8 cellular contexts compared by ENCODE assay signal in genomic region chr16:31032736-31033708, GRCh38. TPM values are rescaled to one million over a fixed set of nuclear protein-coding genes. Genes with fewer than 3 reads are reported as not detected.
DNase-seq lines count a peak whose midpoint lies in the region; ATAC-seq and TF ChIP-seq lines count a peak whose summit lies in the region.

STX4 (plus strand) TSS chr16:31033558; CDS start chr16:31033806, 248 bp downstream.

- no peaks in the 10 kb centered on the region for H3K79me2 ChIP-seq in SU-DHL-6 (ENCODE audit: insufficient read depth, low read length)

- H3K4me2 ChIP-seq in SU-DHL-6 (ENCODE audit: low read depth, low read length, poor library complexity, severe bottlenecking), result peak within 1 kb of the TSS; percentile 69

- POLR2A ChIA-PET in GM10248 (lab: Yijun Ruan, JAX), result interaction anchor here (0.7 to 1.0 kb wide), 2 partner anchors 41 to 131 kb away, joined by 3 to 4 read pairs; partner anchors contain the start of genes ZNF646 and ZNF668
- POLR2A ChIA-PET in activated naive CD8-positive, alpha-beta T cell treated with anti-CD3 and anti-CD28 coated beads, Interleukin-2, amount 10 ng/mL, durations not matched to agents 7 days and 5 days (lab: Charles Lee), result interaction anchor here (1.8 to 3.6 kb wide), 2 partner anchors 41 to 147 kb away, joined by 7 to 23 read pairs; partner anchors contain the start of genes FUS, ZNF646 and ZNF668

- H3K9me2 ChIP-seq in SU-DHL-6 (replicated peaks; ENCODE audit: insufficient read depth, low read length), result no peaks in the 10 kb centered on the region

- peaks cover 22% of the 10 kb centered on the region for H3K4me1 Mint-ChIP-seq in activated naive CD8-positive, alpha-beta T cell treated with anti-CD3 and anti-CD28 coated beads, Interleukin-2, amount 10 ng/mL, durations not matched to agents 7 days and 5 days

- peak within 1 kb of the TSS; percentile 53 for H3K27ac ChIP-seq in SU-DHL-6 (ENCODE audit: low read depth, low read length)
- H3K27ac ChIP-seq in ovary, result peak within 1 kb of the TSS; percentile 86 to 97
- H3K27ac ChIP-seq in thyroid gland, result peak within 1 kb of the TSS; percentile 91 to 95 (median 95)

- peaks cover 7% of the 10 kb centered on the region for H3K36me3 Mint-ChIP-seq in activated naive CD8-positive, alpha-beta T cell treated with anti-CD3 and anti-CD28 coated beads, Interleukin-2, amount 10 ng/mL, durations not matched to agents 7 days and 5 days

- H3K9me3 ChIP-seq in SU-DHL-6 (ENCODE audit: insufficient read depth, low read length), result no peaks in the 10 kb centered on the region
- no peaks in the 10 kb centered on the region for H3K9me3 ChIP-seq in ovary
- H3K9me3 ChIP-seq in thyroid gland, result no peaks in the 10 kb centered on the region

- peak within 1 kb of the TSS; percentile 65 for H3K9ac ChIP-seq in SU-DHL-6 (ENCODE audit: low read length)

- 0 to 1% (median 0%) methylated on average over 64 to 75 of the region's 75 CpGs for WGBS in ovary, 3 donors
- WGBS in thyroid gland, 2 donors, result 1 to 2% methylated on average over 26 to 28 of the region's 75 CpGs

- peak within 1 kb of the TSS; percentile 79 for H2AFZ ChIP-seq in SU-DHL-6 (ENCODE audit: low read depth, low read length, severe bottlenecking)

- H3K4me1 ChIP-seq in ovary (ENCODE audit: insufficient read depth), result peaks cover 6% of the 10 kb centered on the region
- H3K4me1 ChIP-seq in thyroid gland, result peaks cover 11 to 12% of the 10 kb centered on the region in 2 donors

- H3F3A ChIP-seq in SU-DHL-6 (ENCODE audit: insufficient read depth), result peaks cover 10% of the 10 kb centered on the region

- CTCF ChIA-PET in GM10248 (lab: Yijun Ruan, JAX), result interaction anchor here (0.8 to 1.5 kb wide), 4 partner anchors 47 to 110 kb away, joined by 3 to 4 read pairs (median 3); partner anchors contain the start of gene HSD3B7

- H3K4me3 ChIP-seq in SU-DHL-6 (ENCODE audit: insufficient read depth, low read length, poor library complexity, severe bottlenecking) (peak within 1 kb of the TSS; percentile 92), ovary (peak within 1 kb of the TSS; percentile 76), thyroid gland (replicated peaks in 1 of 3) (peak within 1 kb of the TSS; percentile 50 to 100 (median 89))

- no peaks in the 10 kb centered on the region for H4K20me1 ChIP-seq in SU-DHL-6 (ENCODE audit: low read depth, low read length)

- intact Hi-C loops in head of caudate nucleus (cut with DNase I), result loop anchor here (5.0 to 10.0 kb wide), 2 partner anchors 39 to 48 kb away; partner anchors contain the start of genes HSD3B7, ZNF646 and ZNF668
- intact Hi-C loops in ovary (cut with DNase I), result loop anchor here in 1 of 4 donors (10.0 kb wide), 1 partner anchor 48 kb away; the partner anchor contains the start of gene HSD3B7
- intact Hi-C loops in thyroid gland (cut with DNase I), result no loop called here

- DNase-seq in GM10248 (ENCODE audit: extremely low spot score), result peak; percentile 96
- peak; percentile 91 for DNase-seq in NCI-H1105 treated with DMSO at 0.1 percent for 48 hours (lab: John Stamatoyannopoulos, UW)
- DNase-seq in activated naive CD8-positive, alpha-beta T cell treated with anti-CD3 and anti-CD28 coated beads, Interleukin-2, amount 10 ng/mL, durations not matched to agents 7 days and 5 days, result peak; percentile 94
- DNase-seq in head of caudate nucleus, result peak; percentile 95 to 100 (median 98)
- peak; percentile 98 to 99 (median 98) for DNase-seq in ovary
- DNase-seq in thyroid gland, result peak; percentile 97 to 98

- peak; percentile 78 for ATAC-seq in HG02642 (IDR thresholded peaks at IDR 0.05; ENCODE audit: poor library complexity, unreplicated experiment)
- ATAC-seq in activated naive CD8-positive, alpha-beta T cell treated with anti-CD3 and anti-CD28 coated beads, Interleukin-2, amount 10 ng/mL, durations not matched to agents 7 days and 5 days (ENCODE audit: low read depth), result peak; percentile 80

- no peaks in the 10 kb centered on the region for H3K27me3 Mint-ChIP-seq in activated naive CD8-positive, alpha-beta T cell treated with anti-CD3 and anti-CD28 coated beads, Interleukin-2, amount 10 ng/mL, durations not matched to agents 7 days and 5 days

- no peaks in the 10 kb centered on the region for H3K36me3 ChIP-seq in SU-DHL-6 (ENCODE audit: low read length)
- no peaks in the 10 kb centered on the region for H3K36me3 ChIP-seq in ovary
- peaks cover 4% of the 10 kb centered on the region in 2 donors for H3K36me3 ChIP-seq in thyroid gland

- peak; percentile 62 for TF ChIP-seq POLR2A in ovary (IDR thresholded peaks at IDR 0.05)
- peak in 1 of 2 donors; percentile 68 for TF ChIP-seq POLR2A in thyroid gland (IDR thresholded peaks at IDR 0.05)

- peak within 1 kb of the TSS; percentile 99 for H3K4me3 Mint-ChIP-seq in activated naive CD8-positive, alpha-beta T cell treated with anti-CD3 and anti-CD28 coated beads, Interleukin-2, amount 10 ng/mL, durations not matched to agents 7 days and 5 days

- no peaks in the 10 kb centered on the region for H3K27me3 ChIP-seq in SU-DHL-6 (ENCODE audit: low read length)
- H3K27me3 ChIP-seq in ovary, result no peaks in the 10 kb centered on the region
- H3K27me3 ChIP-seq in thyroid gland, result no peaks in the 10 kb centered on the region

- H3K9me3 Mint-ChIP-seq in activated naive CD8-positive, alpha-beta T cell treated with anti-CD3 and anti-CD28 coated beads, Interleukin-2, amount 10 ng/mL, durations not matched to agents 7 days and 5 days, result no peaks in the 10 kb centered on the region

- peak; percentile 83 for TF ChIP-seq EP300 in ovary (IDR thresholded peaks at IDR 0.05)

- TF ChIP-seq CTCF in GM10248 (IDR thresholded peaks at IDR 0.05; ENCODE audit: control extremely low read depth, extremely low read depth, low read depth, missing control alignments), result no peak
- no peak for TF ChIP-seq CTCF in SU-DHL-6 (IDR thresholded peaks at IDR 0.05; ENCODE audit: insufficient read depth, low read length, poor library complexity, severe bottlenecking)
- TF ChIP-seq CTCF in ovary (IDR thresholded peaks at IDR 0.05), result peak in 1 of 3 donors; percentile 11
- peak in 3 of 6 experiments; percentile 5 to 28 (median 20) for TF ChIP-seq CTCF in thyroid gland (IDR thresholded peaks at IDR 0.05)

- H3K27ac Mint-ChIP-seq in activated naive CD8-positive, alpha-beta T cell treated with anti-CD3 and anti-CD28 coated beads, Interleukin-2, amount 10 ng/mL, durations not matched to agents 7 days and 5 days, result peak within 1 kb of the TSS; percentile 97

RNA-seq across cellular contexts. Expression of gene STX4, which starts in this region (rescaled TPM):
- 10 to 100 TPM; 82.8 to 84.8 TPM for total RNA-seq in activated naive CD8-positive, alpha-beta T cell treated with anti-CD3 and anti-CD28 coated beads, Interleukin-2, amount 10 ng/mL, durations not matched to agents 7 days and 5 days
- total RNA-seq in ovary (10 to 100 TPM; 26.2 to 73.8 (median 59.2) TPM), thyroid gland (10 to 100 TPM; 26.8 to 47.6 (median 39.9) TPM)
- 10 to 100 TPM; 34.4 to 53.7 TPM for polyA plus RNA-seq in ovary

Comparison
In these comparisons a context has a peak if more than half of its experiments do, and no peak if none do; other contexts are left out.
1. Peak in every context shown above with its lines: DNase-seq, ATAC-seq, H3K4me3 ChIP-seq and H3K27ac ChIP-seq.